Comparison of ENCODE assay signal across 1 cellular context in the genomic region with DNA sequence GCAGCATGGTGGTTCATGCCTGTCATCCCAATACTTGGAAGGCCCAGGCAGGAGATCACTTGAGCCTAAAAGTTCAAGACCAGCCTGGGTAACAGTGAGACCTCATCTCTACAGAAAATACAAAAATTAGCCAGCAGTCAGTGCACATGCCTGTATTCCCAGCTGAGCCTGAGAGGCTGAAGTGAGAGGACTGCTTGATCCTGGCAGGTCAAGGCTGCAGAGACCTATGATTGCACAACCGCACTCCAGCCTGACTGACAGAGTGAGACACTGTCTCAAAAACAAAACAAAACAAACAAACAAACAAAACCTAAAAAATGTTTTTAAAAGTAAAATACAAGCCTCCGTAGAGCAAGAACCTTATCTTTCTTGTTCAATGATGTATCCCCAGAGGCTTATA.
TF ChIP-seq lines count a peak whose summit lies in the region.

No MANE protein-coding gene starts in this region.

TF ChIP-seq in K562, 482 proteins besides CTCF, POLR2A, EP300 and RAD21:
- no peak for TF ChIP-seq ZNF830 (CRISPR knock-in tag; IDR thresholded peaks at IDR 0.05)
- TF ChIP-seq, protein P1, sequence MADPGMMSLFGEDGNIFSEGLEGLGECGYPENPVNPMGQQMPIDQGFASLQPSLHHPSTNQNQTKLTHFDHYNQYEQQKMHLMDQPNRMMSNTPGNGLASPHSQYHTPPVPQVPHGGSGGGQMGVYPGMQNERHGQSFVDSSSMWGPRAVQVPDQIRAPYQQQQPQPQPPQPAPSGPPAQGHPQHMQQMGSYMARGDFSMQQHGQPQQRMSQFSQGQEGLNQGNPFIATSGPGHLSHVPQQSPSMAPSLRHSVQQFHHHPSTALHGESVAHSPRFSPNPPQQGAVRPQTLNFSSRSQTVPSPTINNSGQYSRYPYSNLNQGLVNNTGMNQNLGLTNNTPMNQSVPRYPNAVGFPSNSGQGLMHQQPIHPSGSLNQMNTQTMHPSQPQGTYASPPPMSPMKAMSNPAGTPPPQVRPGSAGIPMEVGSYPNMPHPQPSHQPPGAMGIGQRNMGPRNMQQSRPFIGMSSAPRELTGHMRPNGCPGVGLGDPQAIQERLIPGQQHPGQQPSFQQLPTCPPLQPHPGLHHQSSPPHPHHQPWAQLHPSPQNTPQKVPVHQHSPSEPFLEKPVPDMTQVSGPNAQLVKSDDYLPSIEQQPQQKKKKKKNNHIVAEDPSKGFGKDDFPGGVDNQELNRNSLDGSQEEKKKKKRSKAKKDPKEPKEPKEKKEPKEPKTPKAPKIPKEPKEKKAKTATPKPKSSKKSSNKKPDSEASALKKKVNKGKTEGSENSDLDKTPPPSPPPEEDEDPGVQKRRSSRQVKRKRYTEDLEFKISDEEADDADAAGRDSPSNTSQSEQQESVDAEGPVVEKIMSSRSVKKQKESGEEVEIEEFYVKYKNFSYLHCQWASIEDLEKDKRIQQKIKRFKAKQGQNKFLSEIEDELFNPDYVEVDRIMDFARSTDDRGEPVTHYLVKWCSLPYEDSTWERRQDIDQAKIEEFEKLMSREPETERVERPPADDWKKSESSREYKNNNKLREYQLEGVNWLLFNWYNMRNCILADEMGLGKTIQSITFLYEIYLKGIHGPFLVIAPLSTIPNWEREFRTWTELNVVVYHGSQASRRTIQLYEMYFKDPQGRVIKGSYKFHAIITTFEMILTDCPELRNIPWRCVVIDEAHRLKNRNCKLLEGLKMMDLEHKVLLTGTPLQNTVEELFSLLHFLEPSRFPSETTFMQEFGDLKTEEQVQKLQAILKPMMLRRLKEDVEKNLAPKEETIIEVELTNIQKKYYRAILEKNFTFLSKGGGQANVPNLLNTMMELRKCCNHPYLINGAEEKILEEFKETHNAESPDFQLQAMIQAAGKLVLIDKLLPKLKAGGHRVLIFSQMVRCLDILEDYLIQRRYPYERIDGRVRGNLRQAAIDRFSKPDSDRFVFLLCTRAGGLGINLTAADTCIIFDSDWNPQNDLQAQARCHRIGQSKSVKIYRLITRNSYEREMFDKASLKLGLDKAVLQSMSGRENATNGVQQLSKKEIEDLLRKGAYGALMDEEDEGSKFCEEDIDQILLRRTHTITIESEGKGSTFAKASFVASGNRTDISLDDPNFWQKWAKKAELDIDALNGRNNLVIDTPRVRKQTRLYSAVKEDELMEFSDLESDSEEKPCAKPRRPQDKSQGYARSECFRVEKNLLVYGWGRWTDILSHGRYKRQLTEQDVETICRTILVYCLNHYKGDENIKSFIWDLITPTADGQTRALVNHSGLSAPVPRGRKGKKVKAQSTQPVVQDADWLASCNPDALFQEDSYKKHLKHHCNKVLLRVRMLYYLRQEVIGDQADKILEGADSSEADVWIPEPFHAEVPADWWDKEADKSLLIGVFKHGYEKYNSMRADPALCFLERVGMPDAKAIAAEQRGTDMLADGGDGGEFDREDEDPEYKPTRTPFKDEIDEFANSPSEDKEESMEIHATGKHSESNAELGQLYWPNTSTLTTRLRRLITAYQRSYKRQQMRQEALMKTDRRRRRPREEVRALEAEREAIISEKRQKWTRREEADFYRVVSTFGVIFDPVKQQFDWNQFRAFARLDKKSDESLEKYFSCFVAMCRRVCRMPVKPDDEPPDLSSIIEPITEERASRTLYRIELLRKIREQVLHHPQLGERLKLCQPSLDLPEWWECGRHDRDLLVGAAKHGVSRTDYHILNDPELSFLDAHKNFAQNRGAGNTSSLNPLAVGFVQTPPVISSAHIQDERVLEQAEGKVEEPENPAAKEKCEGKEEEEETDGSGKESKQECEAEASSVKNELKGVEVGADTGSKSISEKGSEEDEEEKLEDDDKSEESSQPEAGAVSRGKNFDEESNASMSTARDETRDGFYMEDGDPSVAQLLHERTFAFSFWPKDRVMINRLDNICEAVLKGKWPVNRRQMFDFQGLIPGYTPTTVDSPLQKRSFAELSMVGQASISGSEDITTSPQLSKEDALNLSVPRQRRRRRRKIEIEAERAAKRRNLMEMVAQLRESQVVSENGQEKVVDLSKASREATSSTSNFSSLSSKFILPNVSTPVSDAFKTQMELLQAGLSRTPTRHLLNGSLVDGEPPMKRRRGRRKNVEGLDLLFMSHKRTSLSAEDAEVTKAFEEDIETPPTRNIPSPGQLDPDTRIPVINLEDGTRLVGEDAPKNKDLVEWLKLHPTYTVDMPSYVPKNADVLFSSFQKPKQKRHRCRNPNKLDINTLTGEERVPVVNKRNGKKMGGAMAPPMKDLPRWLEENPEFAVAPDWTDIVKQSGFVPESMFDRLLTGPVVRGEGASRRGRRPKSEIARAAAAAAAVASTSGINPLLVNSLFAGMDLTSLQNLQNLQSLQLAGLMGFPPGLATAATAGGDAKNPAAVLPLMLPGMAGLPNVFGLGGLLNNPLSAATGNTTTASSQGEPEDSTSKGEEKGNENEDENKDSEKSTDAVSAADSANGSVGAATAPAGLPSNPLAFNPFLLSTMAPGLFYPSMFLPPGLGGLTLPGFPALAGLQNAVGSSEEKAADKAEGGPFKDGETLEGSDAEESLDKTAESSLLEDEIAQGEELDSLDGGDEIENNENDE (IDR thresholded peaks at IDR 0.05; ENCODE audit: low read depth, low read length): no peak
- TF ChIP-seq, protein P2, sequence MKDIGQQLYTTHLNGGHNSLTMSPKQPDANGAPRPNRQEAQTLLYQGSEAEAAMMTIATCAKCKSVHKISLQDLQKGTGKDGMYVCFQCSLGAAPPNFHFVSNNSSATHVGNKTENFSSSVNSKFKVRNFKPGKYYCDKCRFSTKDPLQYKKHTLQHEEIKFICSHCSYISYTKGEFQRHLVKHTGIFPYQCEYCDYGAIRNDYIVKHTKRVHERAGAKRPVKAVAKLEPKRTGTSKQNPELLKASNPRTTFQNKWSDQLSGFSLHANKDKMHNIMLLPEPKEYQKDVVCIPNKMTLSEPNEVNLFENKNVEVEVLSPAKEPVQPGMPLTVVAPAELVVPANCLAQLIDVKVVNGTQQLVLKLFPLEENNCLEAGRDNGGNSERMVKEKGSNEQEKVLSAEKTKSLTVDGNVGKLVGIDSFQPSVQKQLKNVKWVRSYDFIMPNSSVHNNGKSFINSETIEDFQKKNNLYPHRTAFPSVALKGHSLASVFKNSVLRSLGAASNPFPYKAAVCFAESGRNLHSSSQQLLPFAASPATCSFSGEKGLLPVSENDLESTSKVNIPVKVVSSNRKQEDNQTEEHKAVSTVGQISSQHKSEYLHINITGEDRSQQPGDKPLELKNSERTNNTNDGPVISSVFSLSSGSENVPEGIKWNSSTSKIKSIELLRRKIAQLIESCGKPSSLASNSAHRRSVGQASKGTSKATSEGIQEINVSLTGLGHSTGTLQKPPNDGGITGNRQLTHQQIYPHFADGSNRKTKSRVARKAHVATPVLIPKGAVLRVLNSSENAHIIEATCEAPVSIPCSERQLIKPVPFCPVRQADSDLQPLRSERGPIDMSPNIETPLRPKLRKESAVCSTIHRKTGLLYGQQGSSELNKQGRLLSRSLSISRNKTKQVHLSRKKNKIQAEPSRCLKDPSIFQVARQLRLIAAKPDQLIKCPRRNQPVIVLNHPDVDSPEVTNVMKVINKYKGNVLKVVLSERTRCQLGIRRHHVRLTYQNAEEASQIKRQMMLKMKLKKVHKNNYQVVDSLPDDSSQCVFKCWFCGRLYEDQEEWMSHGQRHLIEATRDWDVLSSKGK (CRISPR knock-in tag; IDR thresholded peaks at IDR 0.05): no peak
- peak; percentile 84 for TF ChIP-seq CEBPB (tag; IDR thresholded peaks at IDR 0.05)
- no peak for TF ChIP-seq CEBPG (CRISPR knock-in tag; IDR thresholded peaks at IDR 0.05)
- peak in 1 of 2 experiments; percentile 40; a peak in 1 of 4 replicates for TF ChIP-seq CEBPG (tag; conservative IDR thresholded peaks at IDR 0.05 in 1 of 2, IDR thresholded peaks at IDR 0.05 in 1 of 2)
